In genomic region chr16:35146031-35146710, GRCh38 we compare ENCODE assay signal across 29 cellular contexts.
"Had no signal": no experiment of that assay in that cellular context is flagged by ENCODE, and none has a peak within 500 bp of the region (broad histone marks: within the 10 kb centered on the region; RNA-seq: fewer than 3 reads in every experiment).

No MANE protein-coding gene starts in this region.

- ATAC-seq: heart right ventricle; left lung; naive thymus-derived CD8-positive, alpha-beta T cell; pancreas; right lobe of liver; stimulated activated effector memory CD8-positive, alpha-beta T cell treated with anti-CD3 and anti-CD28 coated beads, Interleukin-12 subunit alpha, Interleukin-12 subunit beta, amount 100 ng/mL, for 72 hours; stimulated activated naive CD8-positive, alpha-beta T cell treated with anti-CD3 and anti-CD28 coated beads, Interleukin-15, Interleukin-2, amounts not matched to agents 100 U/mL and 50 U/mL, for 24 hours had no signal

- H3K4me3 ChIP-seq: coronary artery, esophagus squamous epithelium, heart right ventricle, left lung, pancreas, right lobe of liver, tibial artery, upper lobe of left lung had no signal

- DNase-seq: dermis blood vessel endothelial cell; effector memory CD4-positive, alpha-beta T cell; esophagus squamous epithelium; foreskin melanocyte; glutamatergic neuron; heart right ventricle; hippocampal formation; mammary epithelial cell; mesendoderm; naive thymus-derived CD8-positive, alpha-beta T cell; occipital lobe; right lobe of liver; small intestine; stimulated activated CD4-positive, alpha-beta T cell treated with anti-CD3 and anti-CD28 coated beads, Interleukin-12 subunit alpha, Interleukin-12 subunit beta, amount 100 ng/mL, for 4 hours; stimulated activated CD4-positive, alpha-beta T cell treated with anti-CD3 and anti-CD28 coated beads, Interleukin-2, amount 100 ng/mL, for 24 hours; stimulated activated CD4-positive, alpha-beta T cell treated with anti-CD3 and anti-CD28 coated beads, Interleukin-4, amount 100 ng/mL, for 24 hours; stimulated activated naive CD8-positive, alpha-beta T cell treated with anti-CD3 and anti-CD28 coated beads, Interleukin-15, Interleukin-2, amounts not matched to agents 100 U/mL and 50 U/mL, for 24 hours; substantia nigra; testis had no signal

- H3K27me3 Mint-ChIP-seq: central memory CD8-positive, alpha-beta T cell; naive thymus-derived CD8-positive, alpha-beta T cell had no signal

- FAIRE-seq: endothelial cell of umbilical vein, keratinocyte, pancreas, small intestine, urothelium cell line had no signal

- H3K9me3 ChIP-seq: pancreas, right lobe of liver, testis had no signal

- H3K4me3 Mint-ChIP-seq: central memory CD8-positive, alpha-beta T cell; naive thymus-derived CD8-positive, alpha-beta T cell; stimulated activated effector memory CD8-positive, alpha-beta T cell treated with anti-CD3 and anti-CD28 coated beads, Interleukin-12 subunit alpha, Interleukin-12 subunit beta, amount 100 ng/mL, for 72 hours had no signal

- H3K27ac Mint-ChIP-seq: stimulated activated effector memory CD8-positive, alpha-beta T cell treated with anti-CD3 and anti-CD28 coated beads, Interleukin-12 subunit alpha, Interleukin-12 subunit beta, amount 100 ng/mL, for 72 hours had no signal

- H3K36me3 ChIP-seq: esophagus squamous epithelium, heart right ventricle, left lung, pancreas, right lobe of liver, tibial artery, upper lobe of left lung had no signal

- H3K4me1 Mint-ChIP-seq: central memory CD8-positive, alpha-beta T cell; naive thymus-derived CD8-positive, alpha-beta T cell; stimulated activated effector memory CD8-positive, alpha-beta T cell treated with anti-CD3 and anti-CD28 coated beads, Interleukin-12 subunit alpha, Interleukin-12 subunit beta, amount 100 ng/mL, for 72 hours had no signal

- H3K36me3 Mint-ChIP-seq: stimulated activated effector memory CD8-positive, alpha-beta T cell treated with anti-CD3 and anti-CD28 coated beads, Interleukin-12 subunit alpha, Interleukin-12 subunit beta, amount 100 ng/mL, for 72 hours had no signal

- H3K27me3 ChIP-seq: esophagus squamous epithelium, heart right ventricle, left lung, pancreas, right lobe of liver, testis, tibial artery, upper lobe of left lung had no signal

- H3K4me1 ChIP-seq: esophagus squamous epithelium, heart right ventricle, left lung, pancreas, right lobe of liver, testis, tibial artery, upper lobe of left lung had no signal

- H3K27ac ChIP-seq: coronary artery, esophagus squamous epithelium, heart right ventricle, left lung, pancreas, right lobe of liver, testis, tibial artery, upper lobe of left lung had no signal
